In genomic region chr4:107546637-107547036, GRCh38 we compare ENCODE assay signal across 17 cellular contexts.
DNase-seq lines count a peak whose midpoint lies in the region; ATAC-seq and TF ChIP-seq lines count a peak whose summit lies in the region.
"Had no signal": no experiment of that assay in that cellular context is flagged by ENCODE, and none has a peak within 500 bp of the region (broad histone marks: within the 10 kb centered on the region; RNA-seq: fewer than 3 reads in every experiment).

No MANE protein-coding gene starts in this region.

- H2AFZ ChIP-seq in Loucy (ENCODE audit: low read length), result peak overlapping the region; percentile 32; the same call in 1 of the 2 replicates

- H3K18ac ChIP-seq in mesendoderm (ENCODE audit: low read length), result no peak overlapping the region

- no peaks in the 10 kb centered on the region for H3K9me3 Mint-ChIP-seq in CD8-positive, alpha-beta T cell
- H3K9me3 Mint-ChIP-seq: T-helper 1 cell treated with Interleukin-12 subunit alpha and Interleukin-12 subunit beta and Interleukin-4 antibody, amounts not matched to agents 30 μg/mL and 1 μg/mL, for 36 hours had no signal

- peak overlapping the region; percentile 5 for H4K8ac ChIP-seq in mesendoderm (ENCODE audit: low read depth, low read length)

- H3K4me3 ChIP-seq in Loucy (ENCODE audit: low read length, poor library complexity, severe bottlenecking), result no peak overlapping the region
- no peak overlapping the region for H3K4me3 ChIP-seq in choroid plexus epithelial cell (ENCODE audit: low read depth, low read length)
- no peak overlapping the region for H3K4me3 ChIP-seq in mesendoderm (ENCODE audit: low read length)
- H3K4me3 ChIP-seq in CD8-positive, alpha-beta T cell (ENCODE audit: low read depth, low read length), result no peak overlapping the region
- H3K4me3 ChIP-seq: HAP-1, SJSA1 had no signal

- no peaks in the 10 kb centered on the region for H3K79me1 ChIP-seq in mesendoderm (ENCODE audit: low read length)

- H2BK120ac ChIP-seq in mesendoderm (ENCODE audit: low read depth, low read length), result no peak overlapping the region

- H4K5ac ChIP-seq in mesendoderm (ENCODE audit: low read length), result no peak overlapping the region

- no peaks in the 10 kb centered on the region for H3F3A ChIP-seq in Loucy (ENCODE audit: low read depth)

- CTCF ChIA-PET in CD8-positive, alpha-beta T cell (lab: Charles Lee), result no interaction called here

- H3K4me3 Mint-ChIP-seq in CD8-positive, alpha-beta T cell, result no peak overlapping the region
- H3K4me3 Mint-ChIP-seq: T-helper 1 cell treated with Interleukin-12 subunit alpha and Interleukin-12 subunit beta and Interleukin-4 antibody, amounts not matched to agents 30 μg/mL and 1 μg/mL, for 36 hours had no signal

- intact Hi-C loops in CD8-positive, alpha-beta T cell (cut with DNase I, micrococcal nuclease), result no loop called here

- H3K4ac ChIP-seq in mesendoderm (ENCODE audit: low read depth, low read length), result no peak overlapping the region

- H3K27me3 Mint-ChIP-seq in CD8-positive, alpha-beta T cell (ENCODE audit: low read depth), result peaks cover 3% of the 10 kb centered on the region

- H3K36me3 ChIP-seq in Loucy (ENCODE audit: insufficient read depth, low read length) (no peaks in the 10 kb centered on the region), mesendoderm (ENCODE audit: control insufficient read depth, insufficient read depth, low read length) (no peaks in the 10 kb centered on the region)
- H3K36me3 ChIP-seq in CD8-positive, alpha-beta T cell (ENCODE audit: insufficient read depth, low read length), result no peaks in the 10 kb centered on the region
- H3K36me3 ChIP-seq: HAP-1, SJSA1 had no signal

- H3K4me1 ChIP-seq in Loucy (ENCODE audit: insufficient read depth, low read length, poor library complexity, severe bottlenecking), result no peaks in the 10 kb centered on the region
- H3K4me1 ChIP-seq in mesendoderm (ENCODE audit: control insufficient read depth, low read depth, low read length), result no peaks in the 10 kb centered on the region
- H3K4me1 ChIP-seq in CD8-positive, alpha-beta T cell (ENCODE audit: insufficient read depth, low read length), result no peaks in the 10 kb centered on the region
- H3K4me1 ChIP-seq: HAP-1 had no signal

- H3K9me2 ChIP-seq in Loucy (replicated peaks; ENCODE audit: low read depth, low read length), result no peaks in the 10 kb centered on the region

- H3K79me2 ChIP-seq in Loucy (ENCODE audit: insufficient read depth, low read length) (no peaks in the 10 kb centered on the region), mesendoderm (ENCODE audit: control insufficient read depth, insufficient read depth, low read length) (no peaks in the 10 kb centered on the region)

- WGBS in mesendoderm (ENCODE audit: extremely low coverage, insufficient coverage, low lambda C conversion rate), result no CpG with 5 or more reads among the region's 2 CpGs

- DNase-seq in NOMO-1 treated with DMSO at 0.1 percent for 48 hours (lab: John Stamatoyannopoulos, UW; ENCODE audit: unreplicated experiment) (peak; percentile 71), choroid plexus epithelial cell (ENCODE audit: low read depth) (peak; percentile 10), mesendoderm (no peak)
- DNase-seq in CD8-positive, alpha-beta T cell, result no peak
- DNase-seq: AML-193, DMS79, NCI-H1048, NCI-H1436 treated with DMSO at 0.1 percent for 48 hours, NCI-H2081, NCI-H774 had no signal

- H2BK15ac ChIP-seq in mesendoderm (replicated peaks; ENCODE audit: low read depth), result no peak overlapping the region

- H3K4me1 Mint-ChIP-seq in CD8-positive, alpha-beta T cell (ENCODE audit: low read depth), result no peaks in the 10 kb centered on the region

- H3K9ac ChIP-seq in Loucy (ENCODE audit: low read depth, low read length, poor library complexity, severe bottlenecking), result no peak overlapping the region
- no peak overlapping the region for H3K9ac ChIP-seq in mesendoderm (ENCODE audit: low read length)

- ATAC-seq in CD8-positive, alpha-beta T cell, result no peak
- ATAC-seq in GM19023 (IDR thresholded peaks at IDR 0.05; ENCODE audit: unreplicated experiment) (no peak), GM19395 (IDR thresholded peaks at IDR 0.05; ENCODE audit: unreplicated experiment) (no peak)

- no peaks in the 10 kb centered on the region for H4K20me1 ChIP-seq in Loucy (ENCODE audit: insufficient read depth, low read length, poor library complexity, severe bottlenecking)

- H3K4me2 ChIP-seq in Loucy (ENCODE audit: low read depth, low read length, poor library complexity, severe bottlenecking) (no peak overlapping the region), mesendoderm (ENCODE audit: low read length) (no peak overlapping the region)

- H3K23ac ChIP-seq in mesendoderm (ENCODE audit: low read length), result no peak overlapping the region

- H3K27me3 ChIP-seq in Loucy (ENCODE audit: insufficient read depth, low read length, poor library complexity, severe bottlenecking) (no peaks in the 10 kb centered on the region), mesendoderm (ENCODE audit: insufficient read depth, low read length, poor library complexity) (no peaks in the 10 kb centered on the region)
- H3K27me3 ChIP-seq in CD8-positive, alpha-beta T cell (ENCODE audit: insufficient read depth, low read length), result no peaks in the 10 kb centered on the region
- H3K27me3 ChIP-seq: SJSA1 had no signal

- no peak overlapping the region for H2BK5ac ChIP-seq in mesendoderm (ENCODE audit: low read length)

- H3K27ac ChIP-seq in mesendoderm (ENCODE audit: low read depth, low read length), result no peak overlapping the region
- H3K27ac ChIP-seq in CD8-positive, alpha-beta T cell (ENCODE audit: low read depth, low read length), result no peak overlapping the region
- H3K27ac ChIP-seq: C4-2B, SJSA1 had no signal

- POLR2A ChIA-PET in CD8-positive, alpha-beta T cell (lab: Charles Lee), result no interaction called here

- H3K9me3 ChIP-seq in Loucy (ENCODE audit: insufficient read depth, low read depth, low read length), result no peaks in the 10 kb centered on the region
- no peaks in the 10 kb centered on the region for H3K9me3 ChIP-seq in CD8-positive, alpha-beta T cell (ENCODE audit: low read length)
- H3K9me3 ChIP-seq: HAP-1, SJSA1 had no signal

- no peak overlapping the region for H3K27ac Mint-ChIP-seq in CD8-positive, alpha-beta T cell
- H3K27ac Mint-ChIP-seq: T-helper 1 cell treated with Interleukin-12 subunit alpha and Interleukin-12 subunit beta and Interleukin-4 antibody, amounts not matched to agents 30 μg/mL and 1 μg/mL, for 36 hours had no signal

- TF ChIP-seq CTCF in Loucy (conservative IDR thresholded peaks at IDR 0.05; ENCODE audit: low read length) (no peak), choroid plexus epithelial cell (conservative IDR thresholded peaks at IDR 0.05; ENCODE audit: low read depth, low read length) (no peak)
- TF ChIP-seq CTCF in CD8-positive, alpha-beta T cell (IDR thresholded peaks at IDR 0.05), result no peak

- no peak overlapping the region for H3K56ac ChIP-seq in mesendoderm (ENCODE audit: low read length)

- H3K36me3 Mint-ChIP-seq in CD8-positive, alpha-beta T cell, result no peaks in the 10 kb centered on the region

- H2AK5ac ChIP-seq in mesendoderm (ENCODE audit: low read length), result no peak overlapping the region

Comparison
In these comparisons a context has a peak if more than half of its experiments do, and no peak if none do; other contexts are left out.
1. DNase-seq: peak in NOMO-1 treated with DMSO at 0.1 percent for 48 hours (single experiment) and choroid plexus epithelial cell (single experiment); none in mesendoderm (single experiment) and CD8-positive, alpha-beta T cell (0 of 7).